ENCODE assay signal across 6 cellular contexts in the genomic region with DNA sequence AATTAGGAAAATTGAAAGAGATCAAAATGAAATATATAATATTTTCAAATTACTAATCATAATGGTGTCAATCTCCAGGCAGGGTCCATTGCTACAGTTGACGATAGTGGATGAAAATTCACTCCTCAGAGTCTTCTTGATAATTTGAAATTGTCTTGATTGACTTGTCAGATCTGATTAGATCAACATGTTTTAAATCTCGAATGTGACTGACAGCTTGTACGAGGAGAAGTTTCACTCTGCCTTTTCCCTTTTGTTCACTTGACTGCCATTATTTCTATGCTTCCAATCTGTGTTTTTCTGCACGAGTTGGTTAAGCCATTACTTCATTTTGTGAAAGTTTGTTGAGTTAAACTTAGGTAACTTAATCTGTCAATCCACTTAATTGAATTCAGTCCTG. TPM values are rescaled to one million over a fixed set of nuclear protein-coding genes. Genes with fewer than 3 reads are reported as not detected.
"Had no signal": no experiment of that assay in that cellular context is flagged by ENCODE, and none has a peak within 500 bp of the region (broad histone marks: within the 10 kb centered on the region; RNA-seq: fewer than 3 reads in every experiment).

No MANE protein-coding gene starts in this region.

RNA-seq across cellular contexts. Expression of gene RHD, which starts 3.3 kb away (rescaled TPM):
- total RNA-seq: M059J, PC-3, Peyer's patch, Right ventricle myocardium inferior, RPMI7951, SJCRH30 had no signal
